8 cellular contexts compared by ENCODE assay signal in genomic region chr3:97971679-97972567, GRCh38. TPM values are rescaled to one million over a fixed set of nuclear protein-coding genes. Genes with fewer than 3 reads are reported as not detected.
DNase-seq lines count a peak whose midpoint lies in the region; ATAC-seq and TF ChIP-seq lines count a peak whose summit lies in the region.

RIOX2 (minus strand) TSS chr3:97972431; CDS start chr3:97967593, 4,838 bp downstream.

- no peaks in the 10 kb centered on the region for H3K27me3 ChIP-seq in duodenal mucosa (ENCODE audit: control insufficient read depth in 1 of 2, insufficient read depth in 2 of 2, low read length in 2 of 2)
- no peaks in the 10 kb centered on the region for H3K27me3 ChIP-seq in lower lobe of right lung (ENCODE audit: low read depth)

- peaks cover 0 to 7% of the 10 kb centered on the region in 2 donors for H3K36me3 ChIP-seq in duodenal mucosa (ENCODE audit: control insufficient read depth in 1 of 2, insufficient read depth in 2 of 2, low read length in 2 of 2)
- H3K36me3 ChIP-seq in lower lobe of right lung: peaks cover under 1% of the 10 kb centered on the region

- H3K27ac ChIP-seq in duodenal mucosa (ENCODE audit: low read depth, low read length) (peak within 1 kb of the TSS; percentile 78), lower lobe of right lung (peak within 1 kb of the TSS; percentile 86)

- peak within 1 kb of the TSS; percentile 68 for H3K4me3 ChIP-seq in AG10803 (ENCODE audit: low read length)
- H3K4me3 ChIP-seq in duodenal mucosa (ENCODE audit: low read depth in 1 of 2, low read length in 2 of 2): peak within 1 kb of the TSS; percentile 70 to 77
- H3K4me3 ChIP-seq in lower lobe of right lung: peak within 1 kb of the TSS; percentile 75

- peak within 1 kb of the TSS; percentile 56 to 63 for H3K9ac ChIP-seq in duodenal mucosa (ENCODE audit: low read depth in 1 of 2, low read length in 2 of 2)

- DNase-seq in AG10803 (ENCODE audit: low read depth) (peak; percentile 67), NCI-H524 (lab: John Stamatoyannopoulos, UW) (peak; percentile 75 to 92), lower lobe of right lung (peak; percentile 91)
- peak; percentile 78 to 82 for DNase-seq in activated CD4-positive, alpha-beta T cell treated with anti-CD3 and anti-CD28 coated beads, Interleukin-2, amount 50 U/mL, for 4 hours
- DNase-seq in stimulated activated CD4-positive, alpha-beta T cell treated with anti-CD3 and anti-CD28 coated beads, TNF-alpha, amount 100 ng/mL, for 4 hours (ENCODE audit: low read depth in 3 of 3): peak; percentile 61 to 69 (median 68)

- H3K4me1 ChIP-seq in duodenal mucosa (ENCODE audit: control insufficient read depth in 1 of 2, insufficient read depth in 2 of 2, low read length in 2 of 2): peaks cover 18 to 22% of the 10 kb centered on the region in 2 donors
- peaks cover 22% of the 10 kb centered on the region for H3K4me1 ChIP-seq in lower lobe of right lung

- H3K9me3 ChIP-seq in duodenal mucosa (ENCODE audit: control insufficient read depth in 1 of 2, low read length in 2 of 2) (no peaks in the 10 kb centered on the region), lower lobe of right lung (no peaks in the 10 kb centered on the region)

- TF ChIP-seq CTCF in AG10803 (conservative IDR thresholded peaks at IDR 0.05; ENCODE audit: low read length) (no peak), lower lobe of right lung (IDR thresholded peaks at IDR 0.05) (peak; percentile 15)

- ATAC-seq in GM18907 (IDR thresholded peaks at IDR 0.05; ENCODE audit: unreplicated experiment) (peak; percentile 91), HG03159 (IDR thresholded peaks at IDR 0.05; ENCODE audit: unreplicated experiment) (peak; percentile 94), lower lobe of right lung (peak; percentile 98 to 99)

- intact Hi-C loops in lower lobe of right lung (cut with DNase I): no loop called here

RNA-seq across cellular contexts. Expression of gene RIOX2, which starts in this region (rescaled TPM):
- total RNA-seq in lower lobe of right lung: 20.5 TPM

Comparison
In these comparisons a context has a peak if more than half of its experiments do, and no peak if none do; other contexts are left out.
1. Peak in every context shown above with its lines: DNase-seq, ATAC-seq, H3K4me3 ChIP-seq and H3K27ac ChIP-seq.